In the genomic region with DNA sequence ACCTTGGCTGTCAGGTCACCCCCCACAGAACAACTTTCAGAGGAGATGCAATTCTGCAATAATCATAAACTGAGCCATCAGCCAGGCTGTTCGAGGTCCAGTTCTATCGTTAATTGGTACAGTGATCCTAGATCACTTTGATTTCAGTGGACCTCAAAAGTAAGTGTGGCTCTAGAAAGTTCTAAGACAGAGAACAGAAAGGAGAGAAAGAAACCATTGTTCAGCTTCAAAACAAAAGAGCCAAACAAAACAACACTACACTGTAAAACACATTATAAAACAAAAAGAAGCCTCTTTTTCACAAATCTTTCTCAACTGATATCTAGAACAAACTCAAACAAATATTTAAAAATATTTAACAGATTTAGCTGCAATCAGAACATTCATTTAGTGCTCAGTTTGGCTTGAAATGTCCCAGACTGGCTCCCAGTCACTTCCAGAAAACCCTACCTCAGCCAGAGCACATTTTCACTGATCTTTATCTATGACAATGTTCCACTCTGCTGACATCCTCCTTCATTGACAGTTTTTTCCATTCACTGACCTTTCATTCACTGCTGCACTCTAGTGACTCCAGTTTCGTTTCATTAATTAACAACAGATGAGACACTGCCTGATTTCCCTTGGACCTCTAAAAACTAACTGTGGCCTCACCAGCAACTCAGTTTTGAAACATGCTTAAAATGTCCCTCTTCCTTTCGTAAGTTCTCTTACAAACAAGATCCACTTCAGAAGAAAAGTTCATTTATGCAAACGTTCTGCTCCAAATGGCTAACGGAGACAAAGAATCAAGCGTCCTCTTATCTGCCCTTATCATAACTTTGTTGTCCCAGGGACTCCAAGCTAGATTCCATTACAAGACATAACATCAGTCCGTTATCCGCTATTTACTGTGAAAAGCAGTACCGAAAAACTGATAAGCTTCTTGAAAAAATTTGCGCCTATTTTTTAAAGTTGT, we compare ENCODE assay signal across 1 cellular context.
A peak's percentile ranks its signal among the peaks of the same experiment; 100 is the strongest.
TF ChIP-seq lines count a peak whose summit lies in the region.

No MANE protein-coding gene starts in this region.

TF ChIP-seq in GM12878, 131 proteins besides CTCF, POLR2A, EP300 and RAD21 (continued from another document and continues in another):
- peak; percentile 82 for TF ChIP-seq ZNF687 (IDR thresholded peaks at IDR 0.05)
- peak; percentile 50; the same call in 1 of the 2 replicates for TF ChIP-seq IRF4 (IDR thresholded peaks at IDR 0.05; ENCODE audit: low read depth, low read length)
- TF ChIP-seq FOS (IDR thresholded peaks at IDR 0.05; ENCODE audit: borderline replicate concordance, extremely low read depth, insufficient read length) = no peak
- peak; percentile 72; the same call in 1 of the 2 replicates for TF ChIP-seq CHD2 (IDR thresholded peaks at IDR 0.05; ENCODE audit: borderline replicate concordance, low read depth, low read length)
- no peak for TF ChIP-seq POU2F2 (IDR thresholded peaks at IDR 0.05; ENCODE audit: borderline replicate concordance, low read depth, low read length)
- no peak for TF ChIP-seq ASH2L (IDR thresholded peaks at IDR 0.05; ENCODE audit: borderline replicate concordance, low read depth)
- TF ChIP-seq EED (IDR thresholded peaks at IDR 0.05; ENCODE audit: low read depth) = peak; percentile 73
- 0 out of 2 replicates have a peak, but pooled peaks have one; percentile 22 for TF ChIP-seq JUND (IDR thresholded peaks at IDR 0.05; ENCODE audit: low read depth, low read length)
- TF ChIP-seq RUNX3 (IDR thresholded peaks at IDR 0.05; ENCODE audit: low read length) = no peak
- TF ChIP-seq TARDBP (IDR thresholded peaks at IDR 0.05; ENCODE audit: borderline replicate concordance) = no peak
- TF ChIP-seq RELB (IDR thresholded peaks at IDR 0.05; ENCODE audit: low read depth) = peak; percentile 94
- TF ChIP-seq, protein P1, sequence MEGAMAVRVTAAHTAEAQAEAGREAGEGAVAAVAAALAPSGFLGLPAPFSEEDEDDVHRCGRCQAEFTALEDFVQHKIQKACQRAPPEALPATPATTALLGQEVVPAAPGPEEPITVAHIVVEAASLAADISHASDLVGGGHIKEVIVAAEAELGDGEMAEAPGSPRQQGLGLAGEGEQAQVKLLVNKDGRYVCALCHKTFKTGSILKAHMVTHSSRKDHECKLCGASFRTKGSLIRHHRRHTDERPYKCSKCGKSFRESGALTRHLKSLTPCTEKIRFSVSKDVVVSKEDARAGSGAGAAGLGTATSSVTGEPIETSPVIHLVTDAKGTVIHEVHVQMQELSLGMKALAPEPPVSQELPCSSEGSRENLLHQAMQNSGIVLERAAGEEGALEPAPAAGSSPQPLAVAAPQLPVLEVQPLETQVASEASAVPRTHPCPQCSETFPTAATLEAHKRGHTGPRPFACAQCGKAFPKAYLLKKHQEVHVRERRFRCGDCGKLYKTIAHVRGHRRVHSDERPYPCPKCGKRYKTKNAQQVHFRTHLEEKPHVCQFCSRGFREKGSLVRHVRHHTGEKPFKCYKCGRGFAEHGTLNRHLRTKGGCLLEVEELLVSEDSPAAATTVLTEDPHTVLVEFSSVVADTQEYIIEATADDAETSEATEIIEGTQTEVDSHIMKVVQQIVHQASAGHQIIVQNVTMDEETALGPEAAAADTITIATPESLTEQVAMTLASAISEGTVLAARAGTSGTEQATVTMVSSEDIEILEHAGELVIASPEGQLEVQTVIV (IDR thresholded peaks at IDR 0.05; ENCODE audit: borderline replicate concordance, partially characterized antibody) = no peak
- no peak for TF ChIP-seq SMAD5 (IDR thresholded peaks at IDR 0.05; ENCODE audit: low read depth)
- no peak for TF ChIP-seq E2F4 (IDR thresholded peaks at IDR 0.05; ENCODE audit: low read depth, low read length)
- no peak for TF ChIP-seq SRF (IDR thresholded peaks at IDR 0.05; ENCODE audit: low read depth in 2 of 2, low read length in 2 of 2)
- peak; percentile 81 for TF ChIP-seq NFIC (IDR thresholded peaks at IDR 0.05; ENCODE audit: low read depth, low read length)
- TF ChIP-seq PAX5 (IDR thresholded peaks at IDR 0.05; ENCODE audit: borderline replicate concordance, low read depth, low read length) = peak; percentile 91
- no peak for TF ChIP-seq RBBP5 (conservative IDR thresholded peaks at IDR 0.05)
- TF ChIP-seq, protein P2, sequence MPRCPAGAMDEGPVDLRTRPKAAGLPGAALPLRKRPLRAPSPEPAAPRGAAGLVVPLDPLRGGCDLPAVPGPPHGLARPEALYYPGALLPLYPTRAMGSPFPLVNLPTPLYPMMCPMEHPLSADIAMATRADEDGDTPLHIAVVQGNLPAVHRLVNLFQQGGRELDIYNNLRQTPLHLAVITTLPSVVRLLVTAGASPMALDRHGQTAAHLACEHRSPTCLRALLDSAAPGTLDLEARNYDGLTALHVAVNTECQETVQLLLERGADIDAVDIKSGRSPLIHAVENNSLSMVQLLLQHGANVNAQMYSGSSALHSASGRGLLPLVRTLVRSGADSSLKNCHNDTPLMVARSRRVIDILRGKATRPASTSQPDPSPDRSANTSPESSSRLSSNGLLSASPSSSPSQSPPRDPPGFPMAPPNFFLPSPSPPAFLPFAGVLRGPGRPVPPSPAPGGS (IDR thresholded peaks at IDR 0.05; ENCODE audit: borderline replicate concordance, insufficient read depth, low read depth, low read length, poor library complexity, severe bottlenecking) = peak; percentile 48
- no peak for TF ChIP-seq TCF3 (IDR thresholded peaks at IDR 0.05; ENCODE audit: borderline replicate concordance, insufficient read depth, low read depth, low read length)
- TF ChIP-seq PAX8 (IDR thresholded peaks at IDR 0.05) = no peak
- TF ChIP-seq SMAD1 (IDR thresholded peaks at IDR 0.05; ENCODE audit: low read depth, partially characterized antibody) = peak; percentile 26
- no peak for TF ChIP-seq NR2C2 (IDR thresholded peaks at IDR 0.05; ENCODE audit: borderline replicate concordance, control insufficient read depth, insufficient read length, low read depth)
- TF ChIP-seq CEBPZ (IDR thresholded peaks at IDR 0.05; ENCODE audit: low read depth, low read length) = no peak
- TF ChIP-seq ETV6 (conservative IDR thresholded peaks at IDR 0.05 in 1 of 2, IDR thresholded peaks at IDR 0.05 in 1 of 2; ENCODE audit: borderline replicate concordance in 1 of 2, low read depth in 1 of 2) = peak in 1 of 2 experiments; percentile 49; a peak in 2 of 4 replicates
- TF ChIP-seq STAT1 (conservative IDR thresholded peaks at IDR 0.05) = no peak
- no peak for TF ChIP-seq TCF12 (IDR thresholded peaks at IDR 0.05; ENCODE audit: low read depth, low read length)
- 0 out of 2 replicates have a peak, but pooled peaks have one; percentile 52 for TF ChIP-seq ESRRA (IDR thresholded peaks at IDR 0.05; ENCODE audit: low read length)
- TF ChIP-seq ZBTB11 (CRISPR knock-in tag; IDR thresholded peaks at IDR 0.05) = no peak
- TF ChIP-seq ZNF274 (IDR thresholded peaks at IDR 0.05; ENCODE audit: insufficient read depth, insufficient read length) = no peak
- TF ChIP-seq BHLHE40 (IDR thresholded peaks at IDR 0.05; ENCODE audit: borderline replicate concordance in 1 of 2, low read depth in 2 of 2, low read length in 1 of 2) = peak; percentile 67 to 75; a peak in 3 of 4 replicates
- peak; percentile 89; the same call in 1 of the 2 replicates for TF ChIP-seq NBN (IDR thresholded peaks at IDR 0.05)
- peak; percentile 90 for TF ChIP-seq BCL11A (IDR thresholded peaks at IDR 0.05; ENCODE audit: low read depth, low read length)
- TF ChIP-seq ZNF207 (IDR thresholded peaks at IDR 0.05; ENCODE audit: borderline replicate concordance) = no peak; the same call in 1 of the 2 replicates
- no peak for TF ChIP-seq USF1 (IDR thresholded peaks at IDR 0.05; ENCODE audit: borderline replicate concordance, extremely low read length, insufficient read depth, low read depth, low read length)
